1 cellular context compared by ENCODE assay signal in the genomic region with DNA sequence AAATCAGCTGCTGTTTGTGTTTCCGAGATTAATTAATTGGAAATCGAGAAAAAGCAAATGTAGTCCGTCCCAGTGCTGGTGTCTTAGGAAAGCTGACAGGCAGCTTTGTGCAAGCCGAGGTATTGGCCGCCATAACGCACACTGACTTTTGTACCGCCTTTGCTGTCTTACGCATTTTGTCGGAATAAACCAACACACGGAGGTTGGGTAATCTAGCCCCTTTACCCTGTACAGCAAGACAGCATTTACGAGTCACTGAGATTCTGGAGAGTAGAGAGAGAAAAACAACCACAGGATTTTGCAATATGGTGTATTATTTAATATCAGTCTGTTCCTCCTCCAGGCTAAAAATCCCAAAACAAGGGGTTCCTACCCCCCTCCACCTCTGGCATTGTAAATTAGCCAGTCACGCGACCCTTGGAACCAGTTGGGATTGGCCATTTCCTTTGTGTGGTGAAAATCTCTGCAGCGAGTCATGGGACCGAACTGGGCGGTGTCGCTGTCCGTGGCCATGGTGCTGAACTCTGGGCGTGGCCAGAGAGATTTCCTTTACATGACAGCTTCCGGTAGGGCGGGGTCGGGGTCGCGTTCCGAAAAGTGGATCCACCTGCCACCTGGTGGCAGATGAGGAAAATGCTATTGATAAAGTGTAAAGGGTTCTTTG.
TF ChIP-seq lines count a peak whose summit lies in the region.

No MANE protein-coding gene starts in this region.

TF ChIP-seq in WTC11, 78 proteins besides CTCF, POLR2A, EP300 and RAD21 (continued from another document and continues in another):
- TF ChIP-seq, protein P1, sequence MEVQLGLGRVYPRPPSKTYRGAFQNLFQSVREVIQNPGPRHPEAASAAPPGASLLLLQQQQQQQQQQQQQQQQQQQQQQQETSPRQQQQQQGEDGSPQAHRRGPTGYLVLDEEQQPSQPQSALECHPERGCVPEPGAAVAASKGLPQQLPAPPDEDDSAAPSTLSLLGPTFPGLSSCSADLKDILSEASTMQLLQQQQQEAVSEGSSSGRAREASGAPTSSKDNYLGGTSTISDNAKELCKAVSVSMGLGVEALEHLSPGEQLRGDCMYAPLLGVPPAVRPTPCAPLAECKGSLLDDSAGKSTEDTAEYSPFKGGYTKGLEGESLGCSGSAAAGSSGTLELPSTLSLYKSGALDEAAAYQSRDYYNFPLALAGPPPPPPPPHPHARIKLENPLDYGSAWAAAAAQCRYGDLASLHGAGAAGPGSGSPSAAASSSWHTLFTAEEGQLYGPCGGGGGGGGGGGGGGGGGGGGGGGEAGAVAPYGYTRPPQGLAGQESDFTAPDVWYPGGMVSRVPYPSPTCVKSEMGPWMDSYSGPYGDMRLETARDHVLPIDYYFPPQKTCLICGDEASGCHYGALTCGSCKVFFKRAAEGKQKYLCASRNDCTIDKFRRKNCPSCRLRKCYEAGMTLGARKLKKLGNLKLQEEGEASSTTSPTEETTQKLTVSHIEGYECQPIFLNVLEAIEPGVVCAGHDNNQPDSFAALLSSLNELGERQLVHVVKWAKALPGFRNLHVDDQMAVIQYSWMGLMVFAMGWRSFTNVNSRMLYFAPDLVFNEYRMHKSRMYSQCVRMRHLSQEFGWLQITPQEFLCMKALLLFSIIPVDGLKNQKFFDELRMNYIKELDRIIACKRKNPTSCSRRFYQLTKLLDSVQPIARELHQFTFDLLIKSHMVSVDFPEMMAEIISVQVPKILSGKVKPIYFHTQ (CRISPR knock-in tag; IDR thresholded peaks at IDR 0.05): no peak
- TF ChIP-seq SMAD3 (CRISPR knock-in tag; IDR thresholded peaks at IDR 0.05; ENCODE audit: borderline replicate concordance): peak; percentile 90
- TF ChIP-seq, protein P2, sequence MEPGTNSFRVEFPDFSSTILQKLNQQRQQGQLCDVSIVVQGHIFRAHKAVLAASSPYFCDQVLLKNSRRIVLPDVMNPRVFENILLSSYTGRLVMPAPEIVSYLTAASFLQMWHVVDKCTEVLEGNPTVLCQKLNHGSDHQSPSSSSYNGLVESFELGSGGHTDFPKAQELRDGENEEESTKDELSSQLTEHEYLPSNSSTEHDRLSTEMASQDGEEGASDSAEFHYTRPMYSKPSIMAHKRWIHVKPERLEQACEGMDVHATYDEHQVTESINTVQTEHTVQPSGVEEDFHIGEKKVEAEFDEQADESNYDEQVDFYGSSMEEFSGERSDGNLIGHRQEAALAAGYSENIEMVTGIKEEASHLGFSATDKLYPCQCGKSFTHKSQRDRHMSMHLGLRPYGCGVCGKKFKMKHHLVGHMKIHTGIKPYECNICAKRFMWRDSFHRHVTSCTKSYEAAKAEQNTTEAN (CRISPR knock-in tag; IDR thresholded peaks at IDR 0.05): no peak; the same call in 1 of the 2 replicates
- peak; percentile 85; the same call in 1 of the 2 replicates for TF ChIP-seq CREB1 (CRISPR knock-in tag; IDR thresholded peaks at IDR 0.05)
- TF ChIP-seq, protein P3, sequence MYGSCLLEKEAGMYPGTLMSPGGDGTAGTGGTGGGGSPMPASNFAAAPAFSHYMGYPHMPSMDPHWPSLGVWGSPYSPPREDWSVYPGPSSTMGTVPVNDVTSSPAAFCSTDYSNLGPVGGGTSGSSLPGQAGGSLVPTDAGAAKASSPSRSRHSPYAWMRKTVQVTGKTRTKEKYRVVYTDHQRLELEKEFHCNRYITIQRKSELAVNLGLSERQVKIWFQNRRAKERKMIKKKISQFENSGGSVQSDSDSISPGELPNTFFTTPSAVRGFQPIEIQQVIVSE (CRISPR knock-in tag; IDR thresholded peaks at IDR 0.05; ENCODE audit: borderline replicate concordance): no peak
- TF ChIP-seq, protein P4, sequence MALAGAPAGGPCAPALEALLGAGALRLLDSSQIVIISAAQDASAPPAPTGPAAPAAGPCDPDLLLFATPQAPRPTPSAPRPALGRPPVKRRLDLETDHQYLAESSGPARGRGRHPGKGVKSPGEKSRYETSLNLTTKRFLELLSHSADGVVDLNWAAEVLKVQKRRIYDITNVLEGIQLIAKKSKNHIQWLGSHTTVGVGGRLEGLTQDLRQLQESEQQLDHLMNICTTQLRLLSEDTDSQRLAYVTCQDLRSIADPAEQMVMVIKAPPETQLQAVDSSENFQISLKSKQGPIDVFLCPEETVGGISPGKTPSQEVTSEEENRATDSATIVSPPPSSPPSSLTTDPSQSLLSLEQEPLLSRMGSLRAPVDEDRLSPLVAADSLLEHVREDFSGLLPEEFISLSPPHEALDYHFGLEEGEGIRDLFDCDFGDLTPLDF (CRISPR knock-in tag; IDR thresholded peaks at IDR 0.05): 0 out of 2 replicates have a peak, but pooled peaks have one; percentile 79
- TF ChIP-seq, protein P5, sequence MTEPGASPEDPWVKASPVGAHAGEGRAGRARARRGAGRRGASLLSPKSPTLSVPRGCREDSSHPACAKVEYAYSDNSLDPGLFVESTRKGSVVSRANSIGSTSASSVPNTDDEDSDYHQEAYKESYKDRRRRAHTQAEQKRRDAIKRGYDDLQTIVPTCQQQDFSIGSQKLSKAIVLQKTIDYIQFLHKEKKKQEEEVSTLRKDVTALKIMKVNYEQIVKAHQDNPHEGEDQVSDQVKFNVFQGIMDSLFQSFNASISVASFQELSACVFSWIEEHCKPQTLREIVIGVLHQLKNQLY (CRISPR knock-in tag; IDR thresholded peaks at IDR 0.05): no peak
- peak; percentile 56; the same call in 1 of the 2 replicates for TF ChIP-seq ZNF219 (CRISPR knock-in tag; IDR thresholded peaks at IDR 0.05; ENCODE audit: borderline replicate concordance)
- TF ChIP-seq, protein P6, sequence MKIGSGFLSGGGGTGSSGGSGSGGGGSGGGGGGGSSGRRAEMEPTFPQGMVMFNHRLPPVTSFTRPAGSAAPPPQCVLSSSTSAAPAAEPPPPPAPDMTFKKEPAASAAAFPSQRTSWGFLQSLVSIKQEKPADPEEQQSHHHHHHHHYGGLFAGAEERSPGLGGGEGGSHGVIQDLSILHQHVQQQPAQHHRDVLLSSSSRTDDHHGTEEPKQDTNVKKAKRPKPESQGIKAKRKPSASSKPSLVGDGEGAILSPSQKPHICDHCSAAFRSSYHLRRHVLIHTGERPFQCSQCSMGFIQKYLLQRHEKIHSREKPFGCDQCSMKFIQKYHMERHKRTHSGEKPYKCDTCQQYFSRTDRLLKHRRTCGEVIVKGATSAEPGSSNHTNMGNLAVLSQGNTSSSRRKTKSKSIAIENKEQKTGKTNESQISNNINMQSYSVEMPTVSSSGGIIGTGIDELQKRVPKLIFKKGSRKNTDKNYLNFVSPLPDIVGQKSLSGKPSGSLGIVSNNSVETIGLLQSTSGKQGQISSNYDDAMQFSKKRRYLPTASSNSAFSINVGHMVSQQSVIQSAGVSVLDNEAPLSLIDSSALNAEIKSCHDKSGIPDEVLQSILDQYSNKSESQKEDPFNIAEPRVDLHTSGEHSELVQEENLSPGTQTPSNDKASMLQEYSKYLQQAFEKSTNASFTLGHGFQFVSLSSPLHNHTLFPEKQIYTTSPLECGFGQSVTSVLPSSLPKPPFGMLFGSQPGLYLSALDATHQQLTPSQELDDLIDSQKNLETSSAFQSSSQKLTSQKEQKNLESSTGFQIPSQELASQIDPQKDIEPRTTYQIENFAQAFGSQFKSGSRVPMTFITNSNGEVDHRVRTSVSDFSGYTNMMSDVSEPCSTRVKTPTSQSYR (CRISPR knock-in tag; IDR thresholded peaks at IDR 0.05): peak; percentile 79; the same call in 1 of the 2 replicates
- TF ChIP-seq JUN (CRISPR knock-in tag; IDR thresholded peaks at IDR 0.05): peak; percentile 81; the same call in 1 of the 2 replicates
- TF ChIP-seq, protein P7, sequence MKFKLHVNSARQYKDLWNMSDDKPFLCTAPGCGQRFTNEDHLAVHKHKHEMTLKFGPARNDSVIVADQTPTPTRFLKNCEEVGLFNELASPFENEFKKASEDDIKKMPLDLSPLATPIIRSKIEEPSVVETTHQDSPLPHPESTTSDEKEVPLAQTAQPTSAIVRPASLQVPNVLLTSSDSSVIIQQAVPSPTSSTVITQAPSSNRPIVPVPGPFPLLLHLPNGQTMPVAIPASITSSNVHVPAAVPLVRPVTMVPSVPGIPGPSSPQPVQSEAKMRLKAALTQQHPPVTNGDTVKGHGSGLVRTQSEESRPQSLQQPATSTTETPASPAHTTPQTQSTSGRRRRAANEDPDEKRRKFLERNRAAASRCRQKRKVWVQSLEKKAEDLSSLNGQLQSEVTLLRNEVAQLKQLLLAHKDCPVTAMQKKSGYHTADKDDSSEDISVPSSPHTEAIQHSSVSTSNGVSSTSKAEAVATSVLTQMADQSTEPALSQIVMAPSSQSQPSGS (CRISPR knock-in tag; IDR thresholded peaks at IDR 0.05; ENCODE audit: borderline replicate concordance, low read depth): no peak
- no peak for TF ChIP-seq ZNF121 (CRISPR knock-in tag; IDR thresholded peaks at IDR 0.05)
- TF ChIP-seq ZNF232 (CRISPR knock-in tag; IDR thresholded peaks at IDR 0.05): peak; percentile 83
- peak; percentile 84 for TF ChIP-seq NFE2L1 (CRISPR knock-in tag; IDR thresholded peaks at IDR 0.05)
- TF ChIP-seq KAT7 (CRISPR knock-in tag; IDR thresholded peaks at IDR 0.05; ENCODE audit: borderline replicate concordance): 0 out of 2 replicates have a peak, but pooled peaks have one; percentile 55
- no peak for TF ChIP-seq SOX15 (CRISPR knock-in tag; IDR thresholded peaks at IDR 0.05)
- no peak for TF ChIP-seq EMX1 (CRISPR knock-in tag; IDR thresholded peaks at IDR 0.05)
- no peak for TF ChIP-seq JAZF1 (CRISPR knock-in tag; IDR thresholded peaks at IDR 0.05)
- no peak for TF ChIP-seq ZNF396 (CRISPR knock-in tag; IDR thresholded peaks at IDR 0.05; ENCODE audit: borderline replicate concordance)
- TF ChIP-seq, protein P8, sequence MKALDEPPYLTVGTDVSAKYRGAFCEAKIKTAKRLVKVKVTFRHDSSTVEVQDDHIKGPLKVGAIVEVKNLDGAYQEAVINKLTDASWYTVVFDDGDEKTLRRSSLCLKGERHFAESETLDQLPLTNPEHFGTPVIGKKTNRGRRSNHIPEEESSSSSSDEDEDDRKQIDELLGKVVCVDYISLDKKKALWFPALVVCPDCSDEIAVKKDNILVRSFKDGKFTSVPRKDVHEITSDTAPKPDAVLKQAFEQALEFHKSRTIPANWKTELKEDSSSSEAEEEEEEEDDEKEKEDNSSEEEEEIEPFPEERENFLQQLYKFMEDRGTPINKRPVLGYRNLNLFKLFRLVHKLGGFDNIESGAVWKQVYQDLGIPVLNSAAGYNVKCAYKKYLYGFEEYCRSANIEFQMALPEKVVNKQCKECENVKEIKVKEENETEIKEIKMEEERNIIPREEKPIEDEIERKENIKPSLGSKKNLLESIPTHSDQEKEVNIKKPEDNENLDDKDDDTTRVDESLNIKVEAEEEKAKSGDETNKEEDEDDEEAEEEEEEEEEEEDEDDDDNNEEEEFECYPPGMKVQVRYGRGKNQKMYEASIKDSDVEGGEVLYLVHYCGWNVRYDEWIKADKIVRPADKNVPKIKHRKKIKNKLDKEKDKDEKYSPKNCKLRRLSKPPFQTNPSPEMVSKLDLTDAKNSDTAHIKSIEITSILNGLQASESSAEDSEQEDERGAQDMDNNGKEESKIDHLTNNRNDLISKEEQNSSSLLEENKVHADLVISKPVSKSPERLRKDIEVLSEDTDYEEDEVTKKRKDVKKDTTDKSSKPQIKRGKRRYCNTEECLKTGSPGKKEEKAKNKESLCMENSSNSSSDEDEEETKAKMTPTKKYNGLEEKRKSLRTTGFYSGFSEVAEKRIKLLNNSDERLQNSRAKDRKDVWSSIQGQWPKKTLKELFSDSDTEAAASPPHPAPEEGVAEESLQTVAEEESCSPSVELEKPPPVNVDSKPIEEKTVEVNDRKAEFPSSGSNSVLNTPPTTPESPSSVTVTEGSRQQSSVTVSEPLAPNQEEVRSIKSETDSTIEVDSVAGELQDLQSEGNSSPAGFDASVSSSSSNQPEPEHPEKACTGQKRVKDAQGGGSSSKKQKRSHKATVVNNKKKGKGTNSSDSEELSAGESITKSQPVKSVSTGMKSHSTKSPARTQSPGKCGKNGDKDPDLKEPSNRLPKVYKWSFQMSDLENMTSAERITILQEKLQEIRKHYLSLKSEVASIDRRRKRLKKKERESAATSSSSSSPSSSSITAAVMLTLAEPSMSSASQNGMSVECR (CRISPR knock-in tag; IDR thresholded peaks at IDR 0.05; ENCODE audit: borderline replicate concordance): peak; percentile 96
- TF ChIP-seq, protein P9, sequence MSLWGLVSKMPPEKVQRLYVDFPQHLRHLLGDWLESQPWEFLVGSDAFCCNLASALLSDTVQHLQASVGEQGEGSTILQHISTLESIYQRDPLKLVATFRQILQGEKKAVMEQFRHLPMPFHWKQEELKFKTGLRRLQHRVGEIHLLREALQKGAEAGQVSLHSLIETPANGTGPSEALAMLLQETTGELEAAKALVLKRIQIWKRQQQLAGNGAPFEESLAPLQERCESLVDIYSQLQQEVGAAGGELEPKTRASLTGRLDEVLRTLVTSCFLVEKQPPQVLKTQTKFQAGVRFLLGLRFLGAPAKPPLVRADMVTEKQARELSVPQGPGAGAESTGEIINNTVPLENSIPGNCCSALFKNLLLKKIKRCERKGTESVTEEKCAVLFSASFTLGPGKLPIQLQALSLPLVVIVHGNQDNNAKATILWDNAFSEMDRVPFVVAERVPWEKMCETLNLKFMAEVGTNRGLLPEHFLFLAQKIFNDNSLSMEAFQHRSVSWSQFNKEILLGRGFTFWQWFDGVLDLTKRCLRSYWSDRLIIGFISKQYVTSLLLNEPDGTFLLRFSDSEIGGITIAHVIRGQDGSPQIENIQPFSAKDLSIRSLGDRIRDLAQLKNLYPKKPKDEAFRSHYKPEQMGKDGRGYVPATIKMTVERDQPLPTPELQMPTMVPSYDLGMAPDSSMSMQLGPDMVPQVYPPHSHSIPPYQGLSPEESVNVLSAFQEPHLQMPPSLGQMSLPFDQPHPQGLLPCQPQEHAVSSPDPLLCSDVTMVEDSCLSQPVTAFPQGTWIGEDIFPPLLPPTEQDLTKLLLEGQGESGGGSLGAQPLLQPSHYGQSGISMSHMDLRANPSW (CRISPR knock-in tag; conservative IDR thresholded peaks at IDR 0.05; ENCODE audit: low read depth): 0 out of 2 replicates have a peak, but pooled peaks have one; percentile 30
- TF ChIP-seq, protein P10, sequence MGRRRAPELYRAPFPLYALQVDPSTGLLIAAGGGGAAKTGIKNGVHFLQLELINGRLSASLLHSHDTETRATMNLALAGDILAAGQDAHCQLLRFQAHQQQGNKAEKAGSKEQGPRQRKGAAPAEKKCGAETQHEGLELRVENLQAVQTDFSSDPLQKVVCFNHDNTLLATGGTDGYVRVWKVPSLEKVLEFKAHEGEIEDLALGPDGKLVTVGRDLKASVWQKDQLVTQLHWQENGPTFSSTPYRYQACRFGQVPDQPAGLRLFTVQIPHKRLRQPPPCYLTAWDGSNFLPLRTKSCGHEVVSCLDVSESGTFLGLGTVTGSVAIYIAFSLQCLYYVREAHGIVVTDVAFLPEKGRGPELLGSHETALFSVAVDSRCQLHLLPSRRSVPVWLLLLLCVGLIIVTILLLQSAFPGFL (CRISPR knock-in tag; IDR thresholded peaks at IDR 0.05; ENCODE audit: borderline replicate concordance): no peak
- TF ChIP-seq, protein P11, sequence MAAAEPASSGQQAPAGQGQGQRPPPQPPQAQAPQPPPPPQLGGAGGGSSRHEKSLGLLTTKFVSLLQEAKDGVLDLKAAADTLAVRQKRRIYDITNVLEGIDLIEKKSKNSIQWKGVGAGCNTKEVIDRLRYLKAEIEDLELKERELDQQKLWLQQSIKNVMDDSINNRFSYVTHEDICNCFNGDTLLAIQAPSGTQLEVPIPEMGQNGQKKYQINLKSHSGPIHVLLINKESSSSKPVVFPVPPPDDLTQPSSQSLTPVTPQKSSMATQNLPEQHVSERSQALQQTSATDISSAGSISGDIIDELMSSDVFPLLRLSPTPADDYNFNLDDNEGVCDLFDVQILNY (CRISPR knock-in tag; IDR thresholded peaks at IDR 0.05): peak; percentile 54; the same call in 1 of the 2 replicates
- no peak for TF ChIP-seq GABPB1 (CRISPR knock-in tag; IDR thresholded peaks at IDR 0.05)
- no peak for TF ChIP-seq PRRX2 (CRISPR knock-in tag; IDR thresholded peaks at IDR 0.05)
- peak; percentile 76; the same call in 1 of the 2 replicates for TF ChIP-seq MYBL2 (CRISPR knock-in tag; IDR thresholded peaks at IDR 0.05)
- TF ChIP-seq ESRRA (CRISPR knock-in tag; IDR thresholded peaks at IDR 0.05; ENCODE audit: borderline replicate concordance): no peak
